ENCODE assay signal across 22 cellular contexts in genomic region chr18:61845212-61845611, GRCh38.
"Had no signal": no experiment of that assay in that cellular context is flagged by ENCODE, and none has a peak within 500 bp of the region (broad histone marks: within the 10 kb centered on the region; RNA-seq: fewer than 3 reads in every experiment).

No MANE protein-coding gene starts in this region.

- H3K4me3 ChIP-seq: breast epithelium, colonic mucosa had no signal

- H3K36me3 ChIP-seq: breast epithelium, colonic mucosa had no signal

- H3K27ac ChIP-seq: breast epithelium, colonic mucosa, KMS-11 had no signal

- H3K9me3 ChIP-seq: colonic mucosa had no signal

- H3K27me3 ChIP-seq: breast epithelium, colonic mucosa had no signal

- H3K4me1 ChIP-seq: breast epithelium, colonic mucosa had no signal

- DNase-seq: activated B cell treated with CpG ODN at 0.5 μM for 24 hours; activated CD4-positive, alpha-beta memory T cell treated with anti-CD3 and anti-CD28 coated beads for 36 hours; activated CD4-positive, alpha-beta T cell treated with anti-CD3 and anti-CD28 coated beads, Interleukin-2, amount 10 ng/mL, durations not matched to agents 7 days and 5 days; activated CD8-positive, alpha-beta memory T cell treated with anti-CD3 and anti-CD28 coated beads for 24 hours; activated gamma-delta T cell; activated naive CD4-positive, alpha-beta T cell treated with anti-CD3 and anti-CD28 coated beads for 36 hours; activated T-cell treated with anti-CD3 and anti-CD28 coated beads for 4 hours; activated T-cell treated with anti-CD3 and anti-CD28 coated beads, Interleukin-2, amount 50 U/mL, for 48 hours; amygdala; caudate nucleus; colonic mucosa; MM.1S; NCI-H1694; NCI-H2029; NCI-H2107; NCI-H524 treated with DMSO at 0.1 percent for 48 hours; PC-3; SIG-M5; T-helper 17 cell; T1000 had no signal
